13 cellular contexts compared by ENCODE assay signal in the genomic region with DNA sequence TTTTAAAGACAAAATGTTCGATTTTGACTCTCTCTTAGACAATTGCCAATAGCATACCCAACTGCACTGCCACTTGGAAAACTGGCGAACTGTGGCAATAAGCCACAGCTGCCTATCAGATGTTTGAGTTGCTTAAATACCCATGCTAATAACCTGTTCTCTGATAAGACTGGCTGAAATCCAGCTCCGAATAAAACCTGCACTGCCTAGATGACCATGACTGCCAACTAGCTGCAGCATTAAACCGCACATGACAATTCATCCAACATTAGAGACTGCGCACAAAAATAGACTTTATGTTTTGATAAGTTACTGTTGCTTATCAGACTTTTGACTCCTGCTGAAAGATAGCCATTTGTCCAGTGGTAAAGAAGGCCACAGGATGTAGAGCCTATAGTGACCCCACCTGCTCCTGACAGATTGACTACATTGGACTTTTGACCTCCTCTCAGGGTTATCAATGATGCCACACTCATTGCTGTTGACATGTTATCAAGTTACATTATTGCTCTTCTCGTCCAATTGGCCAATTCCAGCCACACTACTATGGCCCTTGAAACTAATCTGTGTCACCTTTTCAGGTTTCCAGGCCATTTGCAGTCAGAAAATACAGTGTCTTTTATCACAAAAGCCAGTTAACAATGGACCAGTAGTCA.
"Had no signal": no experiment of that assay in that cellular context is flagged by ENCODE, and none has a peak within 500 bp of the region (broad histone marks: within the 10 kb centered on the region; RNA-seq: fewer than 3 reads in every experiment).

No MANE protein-coding gene starts in this region.

- H3K9me3 Mint-ChIP-seq: activated naive CD8-positive, alpha-beta T cell treated with anti-CD3 and anti-CD28 coated beads, Interleukin-2, amount 10 ng/mL, durations not matched to agents 7 days and 5 days; nephron; type B pancreatic cell had no signal

- H3K4me1 ChIP-seq: breast epithelium had no signal

- ATAC-seq: activated CD4-positive, CD25-positive, alpha-beta regulatory T cell treated with anti-CD3 and anti-CD28 coated beads, Interleukin-2, amount 50 U/mL, for 24 hours; stimulated activated naive CD8-positive, alpha-beta T cell treated with anti-CD3 and anti-CD28 coated beads, Interleukin-15, Interleukin-2, amounts not matched to agents 100 U/mL and 50 U/mL, for 24 hours; T-helper 17 cell had no signal

- H3K27ac Mint-ChIP-seq: activated naive CD8-positive, alpha-beta T cell treated with anti-CD3 and anti-CD28 coated beads, Interleukin-2, amount 10 ng/mL, durations not matched to agents 7 days and 5 days; nephron; T-helper 17 cell had no signal

- H3K27me3 Mint-ChIP-seq: activated naive CD8-positive, alpha-beta T cell treated with anti-CD3 and anti-CD28 coated beads, Interleukin-2, amount 10 ng/mL, durations not matched to agents 7 days and 5 days; T-helper 17 cell; type B pancreatic cell had no signal

- H3K27me3 ChIP-seq: breast epithelium, gastroesophageal sphincter, suprapubic skin had no signal

- H3K36me3 ChIP-seq: breast epithelium, gastroesophageal sphincter, suprapubic skin had no signal

- H3K4me1 Mint-ChIP-seq: activated naive CD8-positive, alpha-beta T cell treated with anti-CD3 and anti-CD28 coated beads, Interleukin-2, amount 10 ng/mL, durations not matched to agents 7 days and 5 days; T-helper 17 cell had no signal

- H3K9me3 ChIP-seq: breast epithelium, gastroesophageal sphincter, suprapubic skin had no signal

- H3K4me3 Mint-ChIP-seq: activated naive CD8-positive, alpha-beta T cell treated with anti-CD3 and anti-CD28 coated beads, Interleukin-2, amount 10 ng/mL, durations not matched to agents 7 days and 5 days; nephron; T-helper 17 cell; type B pancreatic cell had no signal

- H3K27ac ChIP-seq: breast epithelium, dorsolateral prefrontal cortex, gastroesophageal sphincter, suprapubic skin had no signal

- H3K4me3 ChIP-seq: breast epithelium, gastroesophageal sphincter, smooth muscle cell, suprapubic skin had no signal

- DNase-seq: activated naive CD4-positive, alpha-beta T cell; activated naive CD8-positive, alpha-beta T cell treated with anti-CD3 and anti-CD28 coated beads, Interleukin-2, amount 10 ng/mL, durations not matched to agents 7 days and 5 days; activated T-cell treated with anti-CD3 and anti-CD28 coated beads for 4 hours; T-helper 17 cell had no signal

- H3K36me3 Mint-ChIP-seq: activated naive CD8-positive, alpha-beta T cell treated with anti-CD3 and anti-CD28 coated beads, Interleukin-2, amount 10 ng/mL, durations not matched to agents 7 days and 5 days; type B pancreatic cell had no signal
